28 cellular contexts compared by ENCODE assay signal in genomic region chr17:19780846-19781245, GRCh38. TPM values are rescaled to one million over a fixed set of nuclear protein-coding genes. Genes with fewer than 3 reads are reported as not detected.
"Had no signal": no experiment of that assay in that cellular context is flagged by ENCODE, and none has a peak within 500 bp of the region (broad histone marks: within the 10 kb centered on the region; RNA-seq: fewer than 3 reads in every experiment).

No MANE protein-coding gene starts in this region.

- ATAC-seq: foreskin keratinocyte, gastrocnemius medialis, heart right ventricle, WTC11 had no signal

- H3K27ac ChIP-seq: ascending aorta, breast epithelium, cardiac muscle cell, coronary artery, esophagus muscularis mucosa, foreskin keratinocyte, gastrocnemius medialis, heart right ventricle had no signal

- DNase-seq: activated CD4-positive, alpha-beta memory T cell treated with anti-CD3 and anti-CD28 coated beads, Interleukin-2, amount 10 ng/mL, durations not matched to agents 7 days and 5 days; activated CD4-positive, alpha-beta T cell treated with anti-CD3 and anti-CD28 coated beads for 1 hour; activated CD4-positive, alpha-beta T cell treated with anti-CD3 and anti-CD28 coated beads for 4 hours; activated CD4-positive, alpha-beta T cell treated with anti-CD3 and anti-CD28 coated beads, Interleukin-2, amount 10 ng/mL, durations not matched to agents 7 days and 5 days; activated CD4-positive, alpha-beta T cell treated with anti-CD3 and anti-CD28 coated beads, Interleukin-2, amount 50 U/mL, for 4 hours; activated CD8-positive, alpha-beta memory T cell treated with anti-CD3 and anti-CD28 coated beads, Interleukin-2, amount 50 U/mL, for 48 hours; activated gamma-delta T cell; activated naive CD4-positive, alpha-beta T cell; activated naive CD4-positive, alpha-beta T cell treated with anti-CD3 and anti-CD28 coated beads, Interleukin-2, amount 10 ng/mL, durations not matched to agents 7 days and 5 days; activated naive CD8-positive, alpha-beta T cell treated with anti-CD3 and anti-CD28 coated beads, Interleukin-2, amount 10 ng/mL, durations not matched to agents 7 days and 5 days; activated T-cell treated with anti-CD3 and anti-CD28 coated beads for 4 hours; activated T-cell treated with anti-CD3 and anti-CD28 coated beads, Interleukin-2, amount 50 U/mL, for 24 hours; activated T-cell treated with anti-CD3 and anti-CD28 coated beads, Interleukin-2, amount 50 U/mL, for 72 hours; dorsolateral prefrontal cortex; effector memory CD4-positive, alpha-beta T cell; erythroblast; foreskin keratinocyte; gastrocnemius medialis; heart right ventricle; T-helper 2 cell had no signal

RNA-seq across cellular contexts. Expression of gene ALDH3A1, which starts 32.7 kb away (rescaled TPM):
- total RNA-seq: activated CD4-positive, alpha-beta memory T cell treated with anti-CD3 and anti-CD28 coated beads, Interleukin-2, amount 10 ng/mL, durations not matched to agents 7 days and 5 days; activated CD4-positive, alpha-beta T cell treated with anti-CD3 and anti-CD28 coated beads, Interleukin-2, amount 10 ng/mL, durations not matched to agents 7 days and 5 days; activated naive CD8-positive, alpha-beta T cell treated with anti-CD3 and anti-CD28 coated beads, Interleukin-2, amount 10 ng/mL, durations not matched to agents 7 days and 5 days; cardiac muscle cell; cerebellum; T-helper 1 cell treated with Interleukin-12 subunit alpha and Interleukin-12 subunit beta and Interleukin-4 antibody, amounts not matched to agents 30 ng/mL and 1 ng/mL, for 36 hours had no signal
- polyA plus RNA-seq: cardiac muscle cell had no signal
